ENCODE assay signal across 22 cellular contexts in genomic region chr14:103157969-103158368, GRCh38.
"Had no signal": no experiment of that assay in that cellular context is flagged by ENCODE, and none has a peak within 500 bp of the region (broad histone marks: within the 10 kb centered on the region; RNA-seq: fewer than 3 reads in every experiment).

No MANE protein-coding gene starts in this region.

- H3K27ac Mint-ChIP-seq: activated B cell treated with CpG ODN at 0.5 μM for 24 hours; activated CD4-positive, alpha-beta T cell treated with anti-CD3 and anti-CD28 coated beads, Interleukin-2, amount 10 ng/mL, durations not matched to agents 24 days and 14 days; activated naive CD4-positive, alpha-beta T cell treated with anti-CD3 and anti-CD28 coated beads, Interleukin-2, amount 10 ng/mL, durations not matched to agents 7 days and 5 days; activated naive CD8-positive, alpha-beta T cell treated with anti-CD3 and anti-CD28 coated beads for 36 hours; activated T-helper 17 cell treated with anti-CD3 and anti-CD28 coated beads, Interleukin-2, amount 50 U/mL, for 72 hours; T-helper 1 cell treated with Interleukin-12 subunit alpha and Interleukin-12 subunit beta and Interleukin-4 antibody, amounts not matched to agents 30 μg/mL and 1 μg/mL, for 36 hours had no signal

- H3K4me1 Mint-ChIP-seq: activated B cell treated with CpG ODN at 0.5 μM for 24 hours; activated CD4-positive, alpha-beta T cell treated with anti-CD3 and anti-CD28 coated beads, Interleukin-2, amount 10 ng/mL, durations not matched to agents 24 days and 14 days; activated naive CD4-positive, alpha-beta T cell treated with anti-CD3 and anti-CD28 coated beads, Interleukin-2, amount 10 ng/mL, durations not matched to agents 7 days and 5 days; activated T-helper 17 cell treated with anti-CD3 and anti-CD28 coated beads, Interleukin-2, amount 50 U/mL, for 72 hours had no signal

- H3K36me3 Mint-ChIP-seq: activated naive CD4-positive, alpha-beta T cell treated with anti-CD3 and anti-CD28 coated beads, Interleukin-2, amount 10 ng/mL, durations not matched to agents 7 days and 5 days; activated naive CD8-positive, alpha-beta T cell treated with anti-CD3 and anti-CD28 coated beads for 36 hours had no signal

- H3K36me3 ChIP-seq: brain microvascular endothelial cell, cardiac muscle cell, SJSA1 had no signal

- H3K27ac ChIP-seq: brain microvascular endothelial cell, cardiac muscle cell, SJSA1 had no signal

- DNase-seq: activated B cell treated with CpG ODN at 0.5 μM for 24 hours; activated CD4-positive, alpha-beta T cell treated with anti-CD3 and anti-CD28 coated beads for 1 hour; activated CD4-positive, alpha-beta T cell treated with anti-CD3 and anti-CD28 coated beads, Interleukin-2, amount 10 ng/mL, durations not matched to agents 24 days and 14 days; activated CD4-positive, alpha-beta T cell treated with anti-CD3 and anti-CD28 coated beads, Interleukin-2, amount 50 U/mL, for 48 hours; activated gamma-delta T cell; activated naive CD4-positive, alpha-beta T cell treated with anti-CD3 and anti-CD28 coated beads, Interleukin-2, amount 10 ng/mL, durations not matched to agents 7 days and 5 days; activated naive CD8-positive, alpha-beta T cell treated with anti-CD3 and anti-CD28 coated beads for 36 hours; activated T-cell treated with anti-CD3 and anti-CD28 coated beads for 4 hours; activated T-cell treated with anti-CD3 and anti-CD28 coated beads, Interleukin-2, amount 50 U/mL, for 48 hours; brain microvascular endothelial cell; Kasumi-1; NCI-H1105 treated with DMSO at 0.1 percent for 48 hours; NCI-H1436 treated with DMSO at 0.1 percent for 48 hours; NCI-H187; NCI-H2081; NCI-H510A treated with DMSO at 0.1 percent for 48 hours; SHP77 had no signal

- ATAC-seq: activated T-helper 17 cell treated with anti-CD3 and anti-CD28 coated beads, Interleukin-2, amount 50 U/mL, for 72 hours; SK-N-SH treated with all-trans-retinoic acid at 6 μM for 48 hours had no signal

- H3K4me3 Mint-ChIP-seq: activated B cell treated with CpG ODN at 0.5 μM for 24 hours; activated CD4-positive, alpha-beta T cell treated with anti-CD3 and anti-CD28 coated beads, Interleukin-2, amount 10 ng/mL, durations not matched to agents 24 days and 14 days; activated naive CD4-positive, alpha-beta T cell treated with anti-CD3 and anti-CD28 coated beads, Interleukin-2, amount 10 ng/mL, durations not matched to agents 7 days and 5 days; activated naive CD8-positive, alpha-beta T cell treated with anti-CD3 and anti-CD28 coated beads for 36 hours; activated T-helper 17 cell treated with anti-CD3 and anti-CD28 coated beads, Interleukin-2, amount 50 U/mL, for 72 hours; T-helper 1 cell treated with Interleukin-12 subunit alpha and Interleukin-12 subunit beta and Interleukin-4 antibody, amounts not matched to agents 30 μg/mL and 1 μg/mL, for 36 hours had no signal

- H3K9me3 ChIP-seq: SJSA1 had no signal

- H3K4me3 ChIP-seq: cardiac muscle cell, SJSA1 had no signal

- H3K27me3 ChIP-seq: cardiac muscle cell, SJSA1 had no signal

- H3K9me3 Mint-ChIP-seq: activated B cell treated with CpG ODN at 0.5 μM for 24 hours; activated CD4-positive, alpha-beta T cell treated with anti-CD3 and anti-CD28 coated beads, Interleukin-2, amount 10 ng/mL, durations not matched to agents 24 days and 14 days; activated naive CD4-positive, alpha-beta T cell treated with anti-CD3 and anti-CD28 coated beads, Interleukin-2, amount 10 ng/mL, durations not matched to agents 7 days and 5 days; activated naive CD8-positive, alpha-beta T cell treated with anti-CD3 and anti-CD28 coated beads for 36 hours; activated T-helper 17 cell treated with anti-CD3 and anti-CD28 coated beads, Interleukin-2, amount 50 U/mL, for 72 hours; T-helper 1 cell treated with Interleukin-12 subunit alpha and Interleukin-12 subunit beta and Interleukin-4 antibody, amounts not matched to agents 30 μg/mL and 1 μg/mL, for 36 hours had no signal

- H3K27me3 Mint-ChIP-seq: activated naive CD8-positive, alpha-beta T cell treated with anti-CD3 and anti-CD28 coated beads for 36 hours; activated T-helper 17 cell treated with anti-CD3 and anti-CD28 coated beads, Interleukin-2, amount 50 U/mL, for 72 hours had no signal
